In the genomic region with DNA sequence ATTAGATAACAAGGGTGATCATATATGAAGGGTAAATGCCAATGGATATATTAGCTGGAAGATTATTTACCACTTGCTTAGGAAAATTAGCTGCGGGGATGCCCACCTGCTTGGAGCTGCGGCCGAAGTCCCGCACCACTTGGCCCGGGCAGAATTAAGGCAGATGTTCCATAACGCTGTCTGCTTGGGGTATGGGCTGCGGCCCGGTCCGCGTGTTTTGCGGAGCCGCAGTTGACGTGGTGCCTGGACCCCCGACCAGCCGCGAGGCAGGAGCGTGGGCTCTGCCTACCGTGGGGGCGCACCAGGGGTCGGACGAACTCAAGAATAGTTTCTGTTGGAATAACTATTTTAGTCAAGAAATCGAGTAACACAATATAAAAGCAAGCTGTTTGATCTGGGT, we compare ENCODE assay signal across 21 cellular contexts.
"Had no signal": no experiment of that assay in that cellular context is flagged by ENCODE, and none has a peak within 500 bp of the region (broad histone marks: within the 10 kb centered on the region; RNA-seq: fewer than 3 reads in every experiment).

No MANE protein-coding gene starts in this region.

- H3K4me1 ChIP-seq: esophagus squamous epithelium, gastroesophageal sphincter, right atrium auricular region, sigmoid colon, stomach, transverse colon had no signal

- H3K4me3 ChIP-seq: esophagus squamous epithelium, gastroesophageal sphincter, ovary, right atrium auricular region, sigmoid colon, skin epidermis, stomach, thoracic aorta, transverse colon had no signal

- H3K4me1 Mint-ChIP-seq: naive thymus-derived CD4-positive, alpha-beta T cell had no signal

- H3K27ac Mint-ChIP-seq: effector memory CD8-positive, alpha-beta T cell; naive thymus-derived CD4-positive, alpha-beta T cell; nephron progenitor cell had no signal

- DNase-seq: effector memory CD8-positive, alpha-beta T cell; esophagus squamous epithelium; foreskin fibroblast; glutamatergic neuron; mammary epithelial cell; naive thymus-derived CD4-positive, alpha-beta T cell; nephron progenitor cell; ovary; sigmoid colon; stimulated activated CD4-positive, alpha-beta T cell treated with anti-CD3 and anti-CD28 coated beads, Interleukin-2, amount 100 ng/mL, for 24 hours; stimulated activated CD4-positive, alpha-beta T cell treated with anti-CD3 and anti-CD28 coated beads, Interleukin-4, amount 100 ng/mL, for 4 hours; stimulated activated naive CD4-positive, alpha-beta T cell; stomach; substantia nigra; transverse colon had no signal

- H3K9me3 ChIP-seq: esophagus squamous epithelium, gastroesophageal sphincter, neutrophil, ovary, right atrium auricular region, sigmoid colon, stomach, thoracic aorta, transverse colon had no signal

- H3K27me3 ChIP-seq: esophagus squamous epithelium, gastroesophageal sphincter, neutrophil, ovary, right atrium auricular region, sigmoid colon, transverse colon had no signal

- H3K4me3 Mint-ChIP-seq: effector memory CD8-positive, alpha-beta T cell; naive thymus-derived CD4-positive, alpha-beta T cell; nephron progenitor cell had no signal

- H3K36me3 ChIP-seq: esophagus squamous epithelium, gastroesophageal sphincter, neutrophil, ovary, right atrium auricular region, sigmoid colon, stomach, thoracic aorta, transverse colon had no signal

- H3K36me3 Mint-ChIP-seq: naive thymus-derived CD4-positive, alpha-beta T cell had no signal

- H3K27ac ChIP-seq: esophagus squamous epithelium, gastroesophageal sphincter, neutrophil, ovary, right atrium auricular region, sigmoid colon, skin epidermis, stomach, thoracic aorta, transverse colon had no signal

- H3K9me3 Mint-ChIP-seq: effector memory CD8-positive, alpha-beta T cell; naive thymus-derived CD4-positive, alpha-beta T cell; nephron progenitor cell had no signal

- ATAC-seq: effector memory CD8-positive, alpha-beta T cell; gastroesophageal sphincter; left lobe of liver; naive thymus-derived CD4-positive, alpha-beta T cell had no signal

- H3K27me3 Mint-ChIP-seq: effector memory CD8-positive, alpha-beta T cell; naive thymus-derived CD4-positive, alpha-beta T cell had no signal
